ENCODE assay signal across 33 cellular contexts in genomic region chr22:39028281-39028680, GRCh38. TPM values are rescaled to one million over a fixed set of nuclear protein-coding genes. Genes with fewer than 3 reads are reported as not detected.
DNase-seq lines count a peak whose midpoint lies in the region; ATAC-seq, FAIRE-seq and TF ChIP-seq lines count a peak whose summit lies in the region.
"Had no signal": no experiment of that assay in that cellular context is flagged by ENCODE, and none has a peak within 500 bp of the region (broad histone marks: within the 10 kb centered on the region; RNA-seq: fewer than 3 reads in every experiment).

No MANE protein-coding gene starts in this region.

- H2BK20ac ChIP-seq in H1 (ENCODE audit: low read length): no peak overlapping the region

- no peaks in the 10 kb centered on the region for H3K79me1 ChIP-seq in H1 (ENCODE audit: low read depth, low read length)

- POLR2A ChIA-PET in activated CD8-positive, alpha-beta T cell treated with anti-CD3 and anti-CD28 coated beads, Interleukin-2, amount 10 ng/mL, durations not matched to agents 7 days and 5 days (lab: Charles Lee): no interaction called here
- POLR2A ChIA-PET in H1 (lab: Charles Lee; ENCODE audit: partially characterized antibody): interaction anchor here (0.8 to 1.3 kb wide), 4 partner anchors 11 to 291 kb away, joined by 3 to 7 read pairs (median 4); partner anchors contain the start of gene RPL3

- no peak overlapping the region for H2AK5ac ChIP-seq in H1 (ENCODE audit: low read depth, low read length)

- H3K4me3 Mint-ChIP-seq in natural killer cell (no peak overlapping the region), CD14-positive monocyte (no peak overlapping the region)
- H3K4me3 Mint-ChIP-seq in natural killer cell treated with Interleukin-12 subunit alpha and Interleukin-12 subunit beta and Interleukin-15 and Interleukin-18, amount 100 ng/mL, for 72 hours: no peak overlapping the region
- H3K4me3 Mint-ChIP-seq in activated CD8-positive, alpha-beta T cell treated with anti-CD3 and anti-CD28 coated beads, Interleukin-2, amount 10 ng/mL, durations not matched to agents 7 days and 5 days: no peak overlapping the region
- no peak overlapping the region for H3K4me3 Mint-ChIP-seq in stimulated activated naive B cell treated with anti-CD40 and anti-IgM and Interleukin-4, amounts not matched to agents 10 μg/mL and 1 μg/mL and 100 μg/mL, for 72 hours
- H3K4me3 Mint-ChIP-seq: GM23338; neural crest cell; T-helper 2 cell treated with Interferon-gamma antibody and Interleukin-4, amounts not matched to agents 5 μg/mL and 100 μg/mL, for 36 hours had no signal

- no peak overlapping the region for H3K14ac ChIP-seq in H1 (ENCODE audit: insufficient read length)

- H3K36me3 ChIP-seq in H1 (ENCODE audit: control insufficient read depth in 2 of 4, insufficient read depth in 4 of 4, low read length in 3 of 4): peaks cover 0 to 2% (median 0%) of the 10 kb centered on the region in 4 experiments; a peak in 1 of 8 replicates
- H3K36me3 ChIP-seq: BE2C, pancreas had no signal

- H3K36me3 Mint-ChIP-seq in natural killer cell (no peaks in the 10 kb centered on the region), CD14-positive monocyte (peaks cover 20 to 21% of the 10 kb centered on the region in 2 donors)
- no peaks in the 10 kb centered on the region for H3K36me3 Mint-ChIP-seq in natural killer cell treated with Interleukin-12 subunit alpha and Interleukin-12 subunit beta and Interleukin-15 and Interleukin-18, amount 100 ng/mL, for 72 hours
- peaks cover 44% of the 10 kb centered on the region for H3K36me3 Mint-ChIP-seq in activated CD8-positive, alpha-beta T cell treated with anti-CD3 and anti-CD28 coated beads, Interleukin-2, amount 10 ng/mL, durations not matched to agents 7 days and 5 days (ENCODE audit: low read depth)
- peaks cover 52 to 56% of the 10 kb centered on the region in 2 donors for H3K36me3 Mint-ChIP-seq in stimulated activated naive B cell treated with anti-CD40 and anti-IgM and Interleukin-4, amounts not matched to agents 10 μg/mL and 1 μg/mL and 100 μg/mL, for 72 hours

- TF ChIP-seq CTCF in natural killer cell (IDR thresholded peaks at IDR 0.05) (no peak), H1 (IDR thresholded peaks at IDR 0.05; ENCODE audit: control extremely low read depth in 1 of 3, insufficient read depth in 1 of 3, low read depth in 1 of 3, low read length in 3 of 3) (no peak), CD14-positive monocyte (IDR thresholded peaks at IDR 0.05) (no peak)

- H2BK120ac ChIP-seq in H1 (replicated peaks; ENCODE audit: low read depth, low read length): no peak overlapping the region

- H3K27me3 Mint-ChIP-seq in natural killer cell (ENCODE audit: low read depth in 2 of 2) (no peaks in the 10 kb centered on the region), CD14-positive monocyte (ENCODE audit: low read depth in 3 of 3) (no peaks in the 10 kb centered on the region)
- H3K27me3 Mint-ChIP-seq in natural killer cell treated with Interleukin-12 subunit alpha and Interleukin-12 subunit beta and Interleukin-15 and Interleukin-18, amount 100 ng/mL, for 72 hours: no peaks in the 10 kb centered on the region
- no peaks in the 10 kb centered on the region for H3K27me3 Mint-ChIP-seq in activated CD8-positive, alpha-beta T cell treated with anti-CD3 and anti-CD28 coated beads, Interleukin-2, amount 10 ng/mL, durations not matched to agents 7 days and 5 days (ENCODE audit: low read depth)
- no peaks in the 10 kb centered on the region for H3K27me3 Mint-ChIP-seq in stimulated activated naive B cell treated with anti-CD40 and anti-IgM and Interleukin-4, amounts not matched to agents 10 μg/mL and 1 μg/mL and 100 μg/mL, for 72 hours

- DNase-seq in natural killer cell: no peak
- DNase-seq in natural killer cell treated with Interleukin-12 subunit alpha and Interleukin-12 subunit beta and Interleukin-15 and Interleukin-18, amount 100 ng/mL, for 72 hours (ENCODE audit: low spot score): no peak
- DNase-seq in activated CD8-positive, alpha-beta T cell treated with anti-CD3 and anti-CD28 coated beads, Interleukin-2, amount 10 ng/mL, durations not matched to agents 7 days and 5 days: no peak
- no peak for DNase-seq in H1 (ENCODE audit: low read depth in 1 of 2, low spot score in 2 of 2)
- no peak for DNase-seq in stimulated activated naive B cell treated with anti-CD40 and anti-IgM and Interleukin-4, amounts not matched to agents 10 μg/mL and 1 μg/mL and 100 μg/mL, for 72 hours
- DNase-seq in NCI-H524 treated with DMSO at 0.1 percent for 48 hours (lab: John Stamatoyannopoulos, UW): no peak
- no peak for DNase-seq in CD14-positive monocyte (ENCODE audit: low spot score)
- DNase-seq: ACHN; activated CD4-positive, alpha-beta T cell treated with anti-CD3 and anti-CD28 coated beads, Interleukin-2, amount 50 U/mL, for 4 hours; activated gamma-delta T cell; amygdala; BE2C; COR-L47; DMS79 treated with DMSO at 0.1 percent for 48 hours; effector CD8-positive, alpha-beta T cell; erythroblast; kidney; mucosa of descending colon; NCI-H1694; NCI-H2171; NCI-H524; NK-92 treated with Interleukin-12 subunit alpha and Interleukin-12 subunit beta, amount 100 ng/mL, for 24 hours; pancreas; PC-9; stimulated activated CD4-positive, alpha-beta T cell treated with anti-CD3 and anti-CD28 coated beads, Interleukin-2, amount 100 ng/mL, for 24 hours; upper lobe of right lung had no signal

- no peak for TF ChIP-seq RAD21 in H1 (IDR thresholded peaks at IDR 0.05 in 1 of 2, conservative IDR thresholded peaks at IDR 0.05 in 1 of 2; ENCODE audit: low read depth in 2 of 2, low read length in 2 of 2)

- H3K27me3 ChIP-seq in H1 (replicated peaks in 1 of 4; ENCODE audit: control insufficient read depth in 3 of 4, extremely low read depth in 1 of 4, insufficient read depth in 3 of 4, low read length in 3 of 4): no peaks in the 10 kb centered on the region
- H3K27me3 ChIP-seq: BE2C, pancreas, upper lobe of right lung had no signal

- no peak for FAIRE-seq in H1 (lab: Jason Lieb, UNC)
- FAIRE-seq: colon, kidney, pancreas had no signal

- ATAC-seq in natural killer cell (no peak), GM18511 (IDR thresholded peaks at IDR 0.05; ENCODE audit: unreplicated experiment) (no peak)
- no peak for ATAC-seq in natural killer cell treated with Interleukin-12 subunit alpha and Interleukin-12 subunit beta and Interleukin-15 and Interleukin-18, amount 100 ng/mL, for 72 hours
- ATAC-seq in activated CD8-positive, alpha-beta T cell treated with anti-CD3 and anti-CD28 coated beads, Interleukin-2, amount 10 ng/mL, durations not matched to agents 7 days and 5 days: no peak
- no peak for ATAC-seq in stimulated activated naive B cell treated with anti-CD40 and anti-IgM and Interleukin-4, amounts not matched to agents 10 μg/mL and 1 μg/mL and 100 μg/mL, for 72 hours (replicated peaks)
- ATAC-seq: GM23338, mucosa of descending colon, pancreas, Right ventricle myocardium inferior, upper lobe of right lung had no signal

- no peak overlapping the region for H4K91ac ChIP-seq in H1 (replicated peaks; ENCODE audit: insufficient read length, low read length)

- H3K23ac ChIP-seq in H1 (ENCODE audit: insufficient read length): no peak overlapping the region

- no peak overlapping the region for H3K9ac ChIP-seq in H1 (replicated peaks in 1 of 4; ENCODE audit: extremely low read depth in 1 of 4, low read depth in 3 of 4, low read length in 3 of 4)

- no peak overlapping the region for H2AFZ ChIP-seq in H1 (ENCODE audit: low read length)
- H2AFZ ChIP-seq: GM23338, PC-9 had no signal

- peaks cover 5 to 21% (median 11%) of the 10 kb centered on the region in 4 experiments for H3K4me1 ChIP-seq in H1 (replicated peaks in 1 of 4; ENCODE audit: control insufficient read depth in 3 of 4, insufficient read depth in 4 of 4, low read length in 3 of 4)
- H3K4me1 ChIP-seq: BE2C, pancreas, upper lobe of right lung had no signal

- H2BK5ac ChIP-seq in H1 (ENCODE audit: low read depth, low read length): no peak overlapping the region

- no peak overlapping the region for H3K4me2 ChIP-seq in H1 (ENCODE audit: insufficient read depth in 1 of 2, low read depth in 2 of 2, low read length in 2 of 2)
- H3K4me2 ChIP-seq: GM23338, PC-9 had no signal

- H2BK12ac ChIP-seq in H1 (ENCODE audit: low read depth, low read length): no peak overlapping the region

- H3K4me1 Mint-ChIP-seq in natural killer cell: peaks cover 5 to 39% of the 10 kb centered on the region in 2 donors
- peaks cover 8 to 28% of the 10 kb centered on the region in 2 donors for H3K4me1 Mint-ChIP-seq in natural killer cell treated with Interleukin-12 subunit alpha and Interleukin-12 subunit beta and Interleukin-15 and Interleukin-18, amount 100 ng/mL, for 72 hours (ENCODE audit: low read depth in 2 of 2)
- H3K4me1 Mint-ChIP-seq in activated CD8-positive, alpha-beta T cell treated with anti-CD3 and anti-CD28 coated beads, Interleukin-2, amount 10 ng/mL, durations not matched to agents 7 days and 5 days (ENCODE audit: low read depth): peaks cover 32% of the 10 kb centered on the region
- H3K4me1 Mint-ChIP-seq in stimulated activated naive B cell treated with anti-CD40 and anti-IgM and Interleukin-4, amounts not matched to agents 10 μg/mL and 1 μg/mL and 100 μg/mL, for 72 hours: peaks cover 21 to 46% of the 10 kb centered on the region in 2 donors
- H3K4me1 Mint-ChIP-seq in CD14-positive monocyte: peaks cover 8% of the 10 kb centered on the region
- H3K4me1 Mint-ChIP-seq: neural crest cell had no signal

- H3K18ac ChIP-seq in H1 (ENCODE audit: extremely low read depth, low read length): peak overlapping the region; percentile 48; the same call in 1 of the 2 replicates

- CTCF ChIA-PET in activated CD8-positive, alpha-beta T cell treated with anti-CD3 and anti-CD28 coated beads, Interleukin-2, amount 10 ng/mL, durations not matched to agents 7 days and 5 days (lab: Charles Lee): interaction anchor here (1.4 kb wide), 1 partner anchor 26 kb away, joined by 4 read pairs; no protein-coding TSS in a partner anchor
- CTCF ChIA-PET in H1 (lab: Charles Lee; ENCODE audit: partially characterized antibody): interaction anchor here (0.5 to 2.0 kb wide), 7 partner anchors 14 to 288 kb away, joined by 3 to 5 read pairs (median 3); no protein-coding TSS in a partner anchor

- H3K27ac Mint-ChIP-seq in natural killer cell (peak overlapping the region; percentile 47 to 58), CD14-positive monocyte (no peak overlapping the region)
- peak overlapping the region in 1 of 2 donors; percentile 77 for H3K27ac Mint-ChIP-seq in natural killer cell treated with Interleukin-12 subunit alpha and Interleukin-12 subunit beta and Interleukin-15 and Interleukin-18, amount 100 ng/mL, for 72 hours
- peak overlapping the region; percentile 39 for H3K27ac Mint-ChIP-seq in activated CD8-positive, alpha-beta T cell treated with anti-CD3 and anti-CD28 coated beads, Interleukin-2, amount 10 ng/mL, durations not matched to agents 7 days and 5 days
- H3K27ac Mint-ChIP-seq in stimulated activated naive B cell treated with anti-CD40 and anti-IgM and Interleukin-4, amounts not matched to agents 10 μg/mL and 1 μg/mL and 100 μg/mL, for 72 hours: peak overlapping the region; percentile 82
- H3K27ac Mint-ChIP-seq: GM23338 had no signal

- H3K4me3 ChIP-seq in H1 (ENCODE audit: extremely low read depth in 1 of 4, insufficient read depth in 2 of 4, low read depth in 3 of 4, low read length in 4 of 4): no peak overlapping the region
- H3K4me3 ChIP-seq: GM23338, mucosa of descending colon, pancreas, PC-9, upper lobe of right lung had no signal

- TF ChIP-seq POLR2A in H1 (IDR thresholded peaks at IDR 0.05; ENCODE audit: control extremely low read depth in 1 of 2, low read depth in 2 of 2, low read length in 2 of 2): no peak

- no peak overlapping the region for H3K27ac ChIP-seq in H1 (ENCODE audit: low read depth, low read length)
- H3K27ac ChIP-seq: pancreas, PC-9, upper lobe of right lung, VCaP had no signal

- H4K8ac ChIP-seq in H1 (ENCODE audit: extremely low read depth, insufficient read depth, low read length): no peak overlapping the region

- no peak overlapping the region for H3K4ac ChIP-seq in H1 (replicated peaks; ENCODE audit: insufficient read length, low read depth, low read length)

- no peaks in the 10 kb centered on the region; the same call in 1 of the 2 replicates for H3K23me2 ChIP-seq in H1 (ENCODE audit: low read depth, low read length)

- no peak overlapping the region for H4K5ac ChIP-seq in H1 (ENCODE audit: insufficient read length, low read depth, low read length)

- H3K9me3 Mint-ChIP-seq in natural killer cell: no peaks in the 10 kb centered on the region
- H3K9me3 Mint-ChIP-seq in natural killer cell treated with Interleukin-12 subunit alpha and Interleukin-12 subunit beta and Interleukin-15 and Interleukin-18, amount 100 ng/mL, for 72 hours: no peaks in the 10 kb centered on the region
- H3K9me3 Mint-ChIP-seq in activated CD8-positive, alpha-beta T cell treated with anti-CD3 and anti-CD28 coated beads, Interleukin-2, amount 10 ng/mL, durations not matched to agents 7 days and 5 days (ENCODE audit: insufficient read depth): no peaks in the 10 kb centered on the region
- no peaks in the 10 kb centered on the region for H3K9me3 Mint-ChIP-seq in stimulated activated naive B cell treated with anti-CD40 and anti-IgM and Interleukin-4, amounts not matched to agents 10 μg/mL and 1 μg/mL and 100 μg/mL, for 72 hours
- no peaks in the 10 kb centered on the region for H3K9me3 Mint-ChIP-seq in CD14-positive monocyte
- H3K9me3 Mint-ChIP-seq: GM23338; neural crest cell; T-helper 2 cell treated with Interferon-gamma antibody and Interleukin-4, amounts not matched to agents 5 μg/mL and 100 μg/mL, for 36 hours had no signal

- no peaks in the 10 kb centered on the region for H4K20me1 ChIP-seq in H1 (replicated peaks in 1 of 2; ENCODE audit: control insufficient read depth in 1 of 2, insufficient read depth in 2 of 2, low read length in 2 of 2)

- H2BK15ac ChIP-seq in H1 (ENCODE audit: low read length): no peak overlapping the region

- H3K79me2 ChIP-seq in H1 (ENCODE audit: control insufficient read depth in 1 of 2, insufficient read depth in 2 of 2, low read length in 2 of 2): no peaks in the 10 kb centered on the region

- WGBS in H1 (ENCODE audit: extremely low coverage in 1 of 2, insufficient coverage in 1 of 2, insufficient read length in 1 of 2, insufficient replicate concordance in 2 of 2, low coverage in 1 of 2, low lambda C conversion rate in 2 of 2, missing lambda C conversion rate in 1 of 2), 2 experiments: 91% methylated on average over 11 of the region's 11 CpGs; no CpG with 5 or more reads in 1 of the 2 experiments

- no peaks in the 10 kb centered on the region for H3K9me3 ChIP-seq in H1 (ENCODE audit: insufficient read depth in 2 of 2, low read depth in 1 of 2, low read length in 1 of 2)
- H3K9me3 ChIP-seq: BE2C, mucosa of descending colon, pancreas, upper lobe of right lung had no signal

- no peak overlapping the region for H3K56ac ChIP-seq in H1 (replicated peaks; ENCODE audit: insufficient read length, low read depth, low read length)

- TF ChIP-seq EP300 in H1 (IDR thresholded peaks at IDR 0.05; ENCODE audit: borderline replicate concordance in 1 of 2, low read depth in 2 of 2, low read length in 2 of 2): no peak

- intact Hi-C loops in natural killer cell (cut with micrococcal nuclease) (loop anchor here (5.0 kb wide), 1 partner anchor 34 kb away; no protein-coding TSS in a partner anchor), CD14-positive monocyte (cut with micrococcal nuclease) (no loop called here)

RNA-seq across cellular contexts. Expression of gene APOBEC3D, which starts 7.4 kb away (rescaled TPM):
- 10 to 100 TPM; 33.0 to 46.8 (median 37.9) TPM for total RNA-seq in natural killer cell
- total RNA-seq in natural killer cell treated with Interleukin-12 subunit alpha and Interleukin-12 subunit beta and Interleukin-15 and Interleukin-18, amount 100 ng/mL, for 72 hours: 10 to 100 TPM; 37.6 to 40.1 TPM
- total RNA-seq in activated CD8-positive, alpha-beta T cell treated with anti-CD3 and anti-CD28 coated beads, Interleukin-2, amount 10 ng/mL, durations not matched to agents 7 days and 5 days: 10 to 100 TPM; 49.1 to 51.5 TPM
- 5.5 and 7.2 TPM in 2 replicates for total RNA-seq in H1 (2021; fragmentation: NEBNext Ultra II Directional; extraction: Animal tissue kit (Norgen Biotek cat#: 25700))
- polyA plus RNA-seq in H1 (2011; rRNA removed): 2.2 and 4.3 TPM in 2 replicates
- polyA plus RNA-seq in H1 (2011; cell fraction: cytosol; rRNA removed): 2.7 TPM
- polyA plus RNA-seq in H1 (2011; cell fraction: nucleus; rRNA removed): 5.2 TPM
- polyA plus RNA-seq in H1 (2012, experiment 1 of 2): 5.2 to 9.9 TPM (median 8.0 TPM) in 4 replicates
- polyA plus RNA-seq in H1 (2012, experiment 2 of 2): 3.9 TPM
- 3.9 TPM for polyA plus RNA-seq in H1 (2013, experiment 1 of 2)
- 4.6 TPM for polyA plus RNA-seq in H1 (2013, experiment 2 of 2)
- polyA minus RNA-seq in H1 (2011; rRNA and poly(A)+ RNA removed): 7.2 and 9.4 TPM in 2 replicates
- 2.7 TPM for polyA minus RNA-seq in H1 (2011; cell fraction: cytosol; rRNA and poly(A)+ RNA removed)
- 3.5 TPM for polyA minus RNA-seq in H1 (2011; cell fraction: nucleus; rRNA and poly(A)+ RNA removed)
- 1 to 10 TPM; 1.7 to 2.0 TPM for polyA plus RNA-seq in CD14-positive monocyte

RNA-seq across cellular contexts. Expression of gene APOBEC3F, which starts 12.4 kb away (rescaled TPM):
- total RNA-seq in natural killer cell: 10 to 100 TPM; 30.1 to 54.4 (median 41.0) TPM
- 10 to 100 TPM; 21.7 to 31.6 TPM for total RNA-seq in natural killer cell treated with Interleukin-12 subunit alpha and Interleukin-12 subunit beta and Interleukin-15 and Interleukin-18, amount 100 ng/mL, for 72 hours
- 10 to 100 TPM; 43.1 to 48.8 TPM for total RNA-seq in activated CD8-positive, alpha-beta T cell treated with anti-CD3 and anti-CD28 coated beads, Interleukin-2, amount 10 ng/mL, durations not matched to agents 7 days and 5 days
- total RNA-seq in H1 (2021; fragmentation: NEBNext Ultra II Directional; extraction: Animal tissue kit (Norgen Biotek cat#: 25700)): 7.3 and 9.7 TPM in 2 replicates
- polyA plus RNA-seq in H1 (2011; rRNA removed): 4.0 and 5.5 TPM in 2 replicates
- polyA plus RNA-seq in H1 (2011; cell fraction: cytosol; rRNA removed): 3.1 TPM
- 4.0 TPM for polyA plus RNA-seq in H1 (2011; cell fraction: nucleus; rRNA removed)
- polyA plus RNA-seq in H1 (2012, experiment 1 of 2): 3.8 to 5.7 TPM (median 4.8 TPM) in 4 replicates
- polyA plus RNA-seq in H1 (2012, experiment 2 of 2): 2.6 TPM
- 4.7 TPM for polyA plus RNA-seq in H1 (2013, experiment 1 of 2)
- 4.7 TPM for polyA plus RNA-seq in H1 (2013, experiment 2 of 2)
- 6.5 and 6.8 TPM in 2 replicates for polyA minus RNA-seq in H1 (2011; rRNA and poly(A)+ RNA removed)
- 5.7 TPM for polyA minus RNA-seq in H1 (2011; cell fraction: cytosol; rRNA and poly(A)+ RNA removed)
- polyA minus RNA-seq in H1 (2011; cell fraction: nucleus; rRNA and poly(A)+ RNA removed): 4.4 TPM
- 1 to 10 TPM; 4.4 to 8.0 TPM for polyA plus RNA-seq in CD14-positive monocyte

RNA-seq across cellular contexts. Expression of gene APOBEC3C, which starts 14.2 kb away (rescaled TPM):
- total RNA-seq in natural killer cell: 100 to 1,000 TPM; 144 to 168 (median 155) TPM
- 100 to 1,000 TPM in 1 of 2 donors, 10 to 100 TPM in 1; 78.5 to 103 TPM for total RNA-seq in natural killer cell treated with Interleukin-12 subunit alpha and Interleukin-12 subunit beta and Interleukin-15 and Interleukin-18, amount 100 ng/mL, for 72 hours
- total RNA-seq in activated CD8-positive, alpha-beta T cell treated with anti-CD3 and anti-CD28 coated beads, Interleukin-2, amount 10 ng/mL, durations not matched to agents 7 days and 5 days: 100 to 1,000 TPM; 138 to 147 TPM
- total RNA-seq in H1 (2021; fragmentation: NEBNext Ultra II Directional; extraction: Animal tissue kit (Norgen Biotek cat#: 25700)): 23.3 and 23.7 TPM in 2 replicates
- polyA plus RNA-seq in H1 (2011; rRNA removed): 20.3 and 22.8 TPM in 2 replicates
- polyA plus RNA-seq in H1 (2011; cell fraction: cytosol; rRNA removed): 13.0 TPM
- 11.5 TPM for polyA plus RNA-seq in H1 (2011; cell fraction: nucleus; rRNA removed)
- 24.1 to 37.8 TPM (median 30.0 TPM) in 4 replicates for polyA plus RNA-seq in H1 (2012, experiment 1 of 2)
- 34.1 TPM for polyA plus RNA-seq in H1 (2012, experiment 2 of 2)
- polyA plus RNA-seq in H1 (2013, experiment 1 of 2): 41.5 TPM
- 38.6 TPM for polyA plus RNA-seq in H1 (2013, experiment 2 of 2)
- 9.3 and 11.0 TPM in 2 replicates for polyA minus RNA-seq in H1 (2011; rRNA and poly(A)+ RNA removed)
- polyA minus RNA-seq in H1 (2011; cell fraction: cytosol; rRNA and poly(A)+ RNA removed): 8.7 TPM
- 6.3 TPM for polyA minus RNA-seq in H1 (2011; cell fraction: nucleus; rRNA and poly(A)+ RNA removed)
- polyA plus RNA-seq in CD14-positive monocyte: 10 to 100 TPM; 69.4 to 86.3 TPM

RNA-seq across cellular contexts. Expression of gene APOBEC3B, which starts 46.1 kb away (rescaled TPM):
- total RNA-seq in natural killer cell: 1 to 10 TPM; 1.7 to 2.3 (median 2.2) TPM
- 10 to 100 TPM in 1 of 2 donors, under 1 TPM in 1; 0.64 to 12.4 TPM for total RNA-seq in natural killer cell treated with Interleukin-12 subunit alpha and Interleukin-12 subunit beta and Interleukin-15 and Interleukin-18, amount 100 ng/mL, for 72 hours
- 10 to 100 TPM; 12.1 to 13.3 TPM for total RNA-seq in activated CD8-positive, alpha-beta T cell treated with anti-CD3 and anti-CD28 coated beads, Interleukin-2, amount 10 ng/mL, durations not matched to agents 7 days and 5 days
- total RNA-seq in H1 (2021; fragmentation: NEBNext Ultra II Directional; extraction: Animal tissue kit (Norgen Biotek cat#: 25700)): 14.2 and 16.3 TPM in 2 replicates
- 43.3 and 74.9 TPM in 2 replicates for polyA plus RNA-seq in H1 (2011; rRNA removed)
- 40.4 TPM for polyA plus RNA-seq in H1 (2011; cell fraction: cytosol; rRNA removed)
- 33.2 TPM for polyA plus RNA-seq in H1 (2011; cell fraction: nucleus; rRNA removed)
- 32.7 to 53.6 TPM (median 44.2 TPM) in 4 replicates for polyA plus RNA-seq in H1 (2012, experiment 1 of 2)
- polyA plus RNA-seq in H1 (2012, experiment 2 of 2): 38.3 TPM
- polyA plus RNA-seq in H1 (2013, experiment 1 of 2): 10.0 TPM
- polyA plus RNA-seq in H1 (2013, experiment 2 of 2): 10.3 TPM
- 28.2 and 43.0 TPM in 2 replicates for polyA minus RNA-seq in H1 (2011; rRNA and poly(A)+ RNA removed)
- polyA minus RNA-seq in H1 (2011; cell fraction: cytosol; rRNA and poly(A)+ RNA removed): 13.7 TPM
- 8.5 TPM for polyA minus RNA-seq in H1 (2011; cell fraction: nucleus; rRNA and poly(A)+ RNA removed)
- polyA plus RNA-seq in CD14-positive monocyte: 10 to 100 TPM in 1 of 2 donors, under 1 TPM in 1; 0.40 to 12.6 TPM

RNA-seq across cellular contexts. Expression of gene APOBEC3G, which starts 48.8 kb away (rescaled TPM):
- 100 to 1,000 TPM; 168 to 308 (median 237) TPM for total RNA-seq in natural killer cell
- 100 to 1,000 TPM; 105 to 169 TPM for total RNA-seq in natural killer cell treated with Interleukin-12 subunit alpha and Interleukin-12 subunit beta and Interleukin-15 and Interleukin-18, amount 100 ng/mL, for 72 hours
- total RNA-seq in activated CD8-positive, alpha-beta T cell treated with anti-CD3 and anti-CD28 coated beads, Interleukin-2, amount 10 ng/mL, durations not matched to agents 7 days and 5 days: 100 to 1,000 TPM; 134 to 138 TPM
- 0.94 and 2.0 TPM in 2 replicates for total RNA-seq in H1 (2021; fragmentation: NEBNext Ultra II Directional; extraction: Animal tissue kit (Norgen Biotek cat#: 25700))
- polyA plus RNA-seq in H1 (2011; rRNA removed) (1.7 and 2.5 TPM in 2 replicates), CD14-positive monocyte (10 to 100 TPM; 64.5 to 73.6 TPM)
- 2.3 TPM for polyA plus RNA-seq in H1 (2011; cell fraction: cytosol; rRNA removed)
- 2.7 TPM for polyA plus RNA-seq in H1 (2011; cell fraction: nucleus; rRNA removed)
- polyA plus RNA-seq in H1 (2012, experiment 1 of 2): 0.74 to 1.8 TPM (median 1.5 TPM) in 4 replicates
- polyA plus RNA-seq in H1 (2012, experiment 2 of 2): 1.3 TPM
- polyA plus RNA-seq in H1 (2013, experiment 1 of 2): 1.2 TPM
- polyA plus RNA-seq in H1 (2013, experiment 2 of 2): 1.1 TPM
- polyA minus RNA-seq in H1 (2011; rRNA and poly(A)+ RNA removed): 2.6 and 2.7 TPM in 2 replicates
- polyA minus RNA-seq in H1 (2011; cell fraction: cytosol; rRNA and poly(A)+ RNA removed): 1.5 TPM
- polyA minus RNA-seq in H1 (2011; cell fraction: nucleus; rRNA and poly(A)+ RNA removed): 2.7 TPM

Comparison
In these comparisons a context has a peak if more than half of its experiments do, and no peak if none do; other contexts are left out.
1. H3K27ac Mint-ChIP-seq: peak in natural killer cell (2 of 2), activated CD8-positive, alpha-beta T cell treated with anti-CD3 and anti-CD28 coated beads, Interleukin-2, amount 10 ng/mL, durations not matched to agents 7 days and 5 days (single experiment) and stimulated activated naive B cell treated with anti-CD40 and anti-IgM and Interleukin-4, amounts not matched to agents 10 μg/mL and 1 μg/mL and 100 μg/mL, for 72 hours (single experiment); none in CD14-positive monocyte (0 of 7).